17 cellular contexts compared by ENCODE assay signal in genomic region chr12:54879132-54879531, GRCh38. TPM values are rescaled to one million over a fixed set of nuclear protein-coding genes. Genes with fewer than 3 reads are reported as not detected.
DNase-seq lines count a peak whose midpoint lies in the region; ATAC-seq and TF ChIP-seq lines count a peak whose summit lies in the region.
"Had no signal": no experiment of that assay in that cellular context is flagged by ENCODE, and none has a peak within 500 bp of the region (broad histone marks: within the 10 kb centered on the region; RNA-seq: fewer than 3 reads in every experiment).

No MANE protein-coding gene starts in this region.

- H3K27me3 ChIP-seq in HCT116 (ENCODE audit: insufficient read depth, low read length) (peaks cover 37% of the 10 kb centered on the region), RWPE2 (ENCODE audit: insufficient read depth, poor library complexity, severe bottlenecking) (no peaks in the 10 kb centered on the region), left lung (no peaks in the 10 kb centered on the region)
- H3K27me3 ChIP-seq: cardiac muscle cell, heart left ventricle had no signal

- ATAC-seq in activated CD4-positive, alpha-beta T cell treated with anti-CD3 and anti-CD28 coated beads for 36 hours = peak; percentile 55
- ATAC-seq in HCT116 (no peak), RWPE2 (ENCODE audit: low read depth) (no peak), left lung (no peak), GM19467 (IDR thresholded peaks at IDR 0.05; ENCODE audit: unreplicated experiment) (no peak)
- ATAC-seq: heart left ventricle, left cardiac atrium had no signal

- BruUV-seq in HCT116 (replicated peaks; lab: Mats Ljungman, UMichigan) = no TSS peak

- POLR2A ChIA-PET in activated CD4-positive, alpha-beta T cell treated with anti-CD3 and anti-CD28 coated beads for 36 hours (lab: Charles Lee) = no interaction called here
- POLR2A ChIA-PET in HCT116 (lab: Charles Lee) = no interaction called here

- H3K4me1 ChIP-seq in HCT116 (ENCODE audit: control insufficient read depth in 1 of 2, insufficient read depth in 2 of 2, low read length in 2 of 2) (no peaks in the 10 kb centered on the region), RWPE2 (ENCODE audit: insufficient read depth, poor library complexity, severe bottlenecking) (peaks cover 16% of the 10 kb centered on the region), left lung (peaks cover 0 to 5% of the 10 kb centered on the region in 2 donors)

- TF ChIP-seq CTCF in HCT116 (IDR thresholded peaks at IDR 0.05 in 2 of 3, conservative IDR thresholded peaks at IDR 0.05 in 1 of 3; ENCODE audit: borderline replicate concordance in 1 of 3, insufficient read depth in 1 of 3, low read depth in 2 of 3, low read length in 2 of 3) = no peak
- TF ChIP-seq CTCF in RWPE2 (IDR thresholded peaks at IDR 0.05; ENCODE audit: poor library complexity, severe bottlenecking) = no peak
- TF ChIP-seq CTCF in fibroblast of villous mesenchyme (IDR thresholded peaks at IDR 0.05; ENCODE audit: insufficient read depth, low read depth, low read length) = no peak
- no peak for TF ChIP-seq CTCF in left lung (IDR thresholded peaks at IDR 0.05)
- TF ChIP-seq CTCF in GM13976 (IDR thresholded peaks at IDR 0.05; ENCODE audit: borderline replicate concordance, control extremely low read depth, extremely low read depth, insufficient read depth, missing control alignments) = no peak

- H3K9me3 ChIP-seq in HCT116 (ENCODE audit: control insufficient read depth in 1 of 2, insufficient read depth in 1 of 2, low read depth in 1 of 2, low read length in 2 of 2) (no peaks in the 10 kb centered on the region), RWPE2 (ENCODE audit: severe bottlenecking) (no peaks in the 10 kb centered on the region), left lung (no peaks in the 10 kb centered on the region)
- H3K9me3 ChIP-seq: thoracic aorta had no signal

- no peak overlapping the region for H3K9ac ChIP-seq in HCT116 (ENCODE audit: low read length)

- H3K4me3 ChIP-seq in HCT116 (replicated peaks in 1 of 2; ENCODE audit: low read depth in 1 of 2, low read length in 2 of 2) (no peak overlapping the region), RWPE2 (ENCODE audit: severe bottlenecking) (no peak overlapping the region), fibroblast of villous mesenchyme (ENCODE audit: low read depth, low read length) (no peak overlapping the region), left lung (no peak overlapping the region)
- H3K4me3 ChIP-seq: cardiac muscle cell, heart left ventricle, thoracic aorta had no signal

- peaks cover 4% of the 10 kb centered on the region for H3K9me3 Mint-ChIP-seq in activated CD4-positive, alpha-beta T cell treated with anti-CD3 and anti-CD28 coated beads for 36 hours (ENCODE audit: low read depth)
- H3K9me3 Mint-ChIP-seq: T-helper 1 cell treated with Interleukin-12 subunit alpha and Interleukin-12 subunit beta and Interleukin-4 antibody, amounts not matched to agents 30 μg/mL and 1 μg/mL, for 36 hours had no signal

- intact Hi-C loops in activated CD4-positive, alpha-beta T cell treated with anti-CD3 and anti-CD28 coated beads for 36 hours (cut with DNase I, micrococcal nuclease) = loop anchor here in 1 of 2 experiments (2.0 kb wide), 1 partner anchor 56 kb away; no protein-coding TSS in a partner anchor
- intact Hi-C loops in HCT116 (cut with micrococcal nuclease) = no loop called here
- intact Hi-C loops in left lung (cut with DNase I) = no loop called here

- H3K36me3 ChIP-seq in HCT116 (ENCODE audit: control insufficient read depth in 1 of 2, insufficient read depth in 2 of 2, low read length in 2 of 2) (no peaks in the 10 kb centered on the region), RWPE2 (ENCODE audit: low read depth) (no peaks in the 10 kb centered on the region), left lung (no peaks in the 10 kb centered on the region)
- H3K36me3 ChIP-seq: cardiac muscle cell, heart left ventricle, thoracic aorta had no signal

- no peaks in the 10 kb centered on the region for H4K20me1 ChIP-seq in HCT116 (ENCODE audit: insufficient read depth)

- no peaks in the 10 kb centered on the region for H3K36me3 Mint-ChIP-seq in activated CD4-positive, alpha-beta T cell treated with anti-CD3 and anti-CD28 coated beads for 36 hours (ENCODE audit: low read depth)

- no peak for TF ChIP-seq POLR2A in HCT116 (IDR thresholded peaks at IDR 0.05; ENCODE audit: borderline replicate concordance, extremely low read depth, insufficient read depth, insufficient read length)

- CTCF ChIA-PET in activated CD4-positive, alpha-beta T cell treated with anti-CD3 and anti-CD28 coated beads for 36 hours (lab: Charles Lee) = interaction anchor here (0.6 kb wide), 1 partner anchor 735 kb away, joined by 5 read pairs; no protein-coding TSS in a partner anchor
- CTCF ChIA-PET in HCT116 (lab: Charles Lee) = no interaction called here

- DNase-seq in activated CD4-positive, alpha-beta T cell treated with anti-CD3 and anti-CD28 coated beads for 36 hours = peak; percentile 40
- DNase-seq in activated CD4-positive, alpha-beta T cell treated with anti-CD3 and anti-CD28 coated beads, Interleukin-2, amount 50 U/mL, for 4 hours = no peak
- DNase-seq in HCT116 (ENCODE audit: low read depth, low spot score) = no peak
- no peak for DNase-seq in RWPE2 (ENCODE audit: low spot score)
- DNase-seq in fibroblast of villous mesenchyme (ENCODE audit: low read depth) = peak; percentile 10
- DNase-seq in left lung = no peak
- no peak for DNase-seq in GM13976 (ENCODE audit: low spot score)
- DNase-seq: activated effector memory CD4-positive, alpha-beta T cell treated with anti-CD3 and anti-CD28 coated beads, Interleukin-2, amount 50 U/mL, for 16 hours; heart left ventricle; left cardiac atrium; NCI-H1092 treated with DMSO at 0.1 percent for 48 hours; NCI-H226; RPMI8226 had no signal

- H3K27me3 Mint-ChIP-seq in activated CD4-positive, alpha-beta T cell treated with anti-CD3 and anti-CD28 coated beads for 36 hours = peaks cover 18% of the 10 kb centered on the region

- TF ChIP-seq RAD21 in HCT116 (IDR thresholded peaks at IDR 0.05; ENCODE audit: low read depth) = no peak

- H3K9me2 ChIP-seq in HCT116 (ENCODE audit: insufficient read depth) = no peaks in the 10 kb centered on the region

- no peaks in the 10 kb centered on the region for H3K79me2 ChIP-seq in HCT116 (ENCODE audit: insufficient read depth, low read length)

- in situ Hi-C loops in GM13976 (cut with MboI; ENCODE audit: low sequenced_read_pairs, unreplicated experiment) = no loop called here

- peaks cover 11% of the 10 kb centered on the region for H3K4me1 Mint-ChIP-seq in activated CD4-positive, alpha-beta T cell treated with anti-CD3 and anti-CD28 coated beads for 36 hours

- no peak overlapping the region for H2AFZ ChIP-seq in HCT116 (ENCODE audit: low read depth, low read length, poor library complexity, severe bottlenecking)

- H3K27ac ChIP-seq in HCT116 (ENCODE audit: low read depth, low read length) = no peak overlapping the region
- peak overlapping the region; percentile 45 for H3K27ac ChIP-seq in RWPE2 (ENCODE audit: poor library complexity, severe bottlenecking)
- H3K27ac ChIP-seq in left lung = no peak overlapping the region
- H3K27ac ChIP-seq: cardiac muscle cell, heart left ventricle, thoracic aorta had no signal

- RAD21 ChIA-PET in HCT116 (lab: Charles Lee; ENCODE audit: low non-redundant PET in 1 of 2, low total read pairs in 2 of 2, uncharacterized antibody in 2 of 2, unreplicated experiment in 2 of 2) = no interaction called here

- no peak overlapping the region for H3K4me3 Mint-ChIP-seq in activated CD4-positive, alpha-beta T cell treated with anti-CD3 and anti-CD28 coated beads for 36 hours
- H3K4me3 Mint-ChIP-seq: T-helper 1 cell treated with Interleukin-12 subunit alpha and Interleukin-12 subunit beta and Interleukin-4 antibody, amounts not matched to agents 30 μg/mL and 1 μg/mL, for 36 hours had no signal

- H3K27ac Mint-ChIP-seq in activated CD4-positive, alpha-beta T cell treated with anti-CD3 and anti-CD28 coated beads for 36 hours = peak overlapping the region; percentile 88
- H3K27ac Mint-ChIP-seq: T-helper 1 cell treated with Interleukin-12 subunit alpha and Interleukin-12 subunit beta and Interleukin-4 antibody, amounts not matched to agents 30 μg/mL and 1 μg/mL, for 36 hours had no signal

- no peak overlapping the region for H3K4me2 ChIP-seq in HCT116 (ENCODE audit: low read length)

TF ChIP-seq in HCT116, 20 proteins besides CTCF, POLR2A, EP300 and RAD21 (continues in another document):
- TF ChIP-seq POLR2AphosphoS5 (IDR thresholded peaks at IDR 0.05; ENCODE audit: low read depth, low read length) = no peak
- TF ChIP-seq TCF7L2 (IDR thresholded peaks at IDR 0.05; ENCODE audit: borderline replicate concordance, extremely low read depth, insufficient read depth, insufficient read length) = no peak
- no peak for TF ChIP-seq EZH2phosphoT487 (IDR thresholded peaks at IDR 0.05; ENCODE audit: borderline replicate concordance)
- TF ChIP-seq JUND (IDR thresholded peaks at IDR 0.05) = no peak
- peak; percentile 42 for TF ChIP-seq CEBPB (IDR thresholded peaks at IDR 0.05; ENCODE audit: low read depth)
- no peak for TF ChIP-seq FOSL1 (IDR thresholded peaks at IDR 0.05; ENCODE audit: low read depth)
- no peak for TF ChIP-seq SIN3A (IDR thresholded peaks at IDR 0.05; ENCODE audit: low read depth)

RNA-seq across cellular contexts. Expression of gene MUCL1, which starts 24.8 kb away (rescaled TPM):
- total RNA-seq in activated CD4-positive, alpha-beta T cell treated with anti-CD3 and anti-CD28 coated beads for 36 hours = not detected
- total RNA-seq in HCT116 (2021; ENCODE audit: unreplicated experiment) (not detected), fibroblast of villous mesenchyme (not detected in 2 replicates), left lung (1 to 10 TPM in 1 of 2 donors, not detected in 1; 1.8 TPM)
- not detected in 2 replicates for polyA plus RNA-seq in HCT116 (2012)
- total RNA-seq: cardiac muscle cell, heart left ventricle, left cardiac atrium, thoracic aorta had no signal
- polyA plus RNA-seq: cardiac muscle cell, heart left ventricle had no signal

Comparison
In these comparisons a context has a peak if more than half of its experiments do, and no peak if none do; other contexts are left out.
1. DNase-seq: peak in activated CD4-positive, alpha-beta T cell treated with anti-CD3 and anti-CD28 coated beads for 36 hours (single experiment) and fibroblast of villous mesenchyme (single experiment); none in activated CD4-positive, alpha-beta T cell treated with anti-CD3 and anti-CD28 coated beads, Interleukin-2, amount 50 U/mL, for 4 hours (0 of 2), HCT116 (single experiment), RWPE2 (single experiment), left lung (0 of 2) and GM13976 (single experiment).